In the genomic region with DNA sequence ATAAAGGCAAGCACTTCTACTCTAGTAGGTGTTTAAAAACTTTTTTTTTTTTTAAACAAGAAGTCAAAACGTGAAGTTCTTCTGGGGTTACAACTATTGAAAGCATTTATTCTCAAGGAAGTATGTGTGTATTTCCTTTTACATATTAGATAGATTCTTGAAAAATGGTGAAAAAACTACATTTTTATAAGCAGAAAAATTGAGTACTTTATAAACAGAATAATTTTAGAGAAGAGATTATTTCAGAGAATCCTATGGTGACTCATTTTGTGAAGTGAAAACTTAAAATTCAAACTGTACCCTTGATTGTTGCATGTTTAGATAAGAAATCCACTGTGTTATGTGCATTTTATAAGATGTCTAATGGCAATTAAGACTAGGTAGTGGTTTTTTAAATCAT, we compare ENCODE assay signal across 1 cellular context.
TF ChIP-seq lines count a peak whose summit lies in the region.

No MANE protein-coding gene starts in this region.

TF ChIP-seq in GM12878, 131 proteins besides CTCF, POLR2A, EP300 and RAD21 (continued from another document):
- TF ChIP-seq, protein P1, sequence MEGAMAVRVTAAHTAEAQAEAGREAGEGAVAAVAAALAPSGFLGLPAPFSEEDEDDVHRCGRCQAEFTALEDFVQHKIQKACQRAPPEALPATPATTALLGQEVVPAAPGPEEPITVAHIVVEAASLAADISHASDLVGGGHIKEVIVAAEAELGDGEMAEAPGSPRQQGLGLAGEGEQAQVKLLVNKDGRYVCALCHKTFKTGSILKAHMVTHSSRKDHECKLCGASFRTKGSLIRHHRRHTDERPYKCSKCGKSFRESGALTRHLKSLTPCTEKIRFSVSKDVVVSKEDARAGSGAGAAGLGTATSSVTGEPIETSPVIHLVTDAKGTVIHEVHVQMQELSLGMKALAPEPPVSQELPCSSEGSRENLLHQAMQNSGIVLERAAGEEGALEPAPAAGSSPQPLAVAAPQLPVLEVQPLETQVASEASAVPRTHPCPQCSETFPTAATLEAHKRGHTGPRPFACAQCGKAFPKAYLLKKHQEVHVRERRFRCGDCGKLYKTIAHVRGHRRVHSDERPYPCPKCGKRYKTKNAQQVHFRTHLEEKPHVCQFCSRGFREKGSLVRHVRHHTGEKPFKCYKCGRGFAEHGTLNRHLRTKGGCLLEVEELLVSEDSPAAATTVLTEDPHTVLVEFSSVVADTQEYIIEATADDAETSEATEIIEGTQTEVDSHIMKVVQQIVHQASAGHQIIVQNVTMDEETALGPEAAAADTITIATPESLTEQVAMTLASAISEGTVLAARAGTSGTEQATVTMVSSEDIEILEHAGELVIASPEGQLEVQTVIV (IDR thresholded peaks at IDR 0.05; ENCODE audit: borderline replicate concordance, partially characterized antibody), result no peak
- TF ChIP-seq ZNF622 (IDR thresholded peaks at IDR 0.05), result no peak
- TF ChIP-seq KLF5 (IDR thresholded peaks at IDR 0.05; ENCODE audit: partially characterized antibody), result no peak
TF ChIP-seq in GM12878: peak in this region for 2.
